In the genomic region with DNA sequence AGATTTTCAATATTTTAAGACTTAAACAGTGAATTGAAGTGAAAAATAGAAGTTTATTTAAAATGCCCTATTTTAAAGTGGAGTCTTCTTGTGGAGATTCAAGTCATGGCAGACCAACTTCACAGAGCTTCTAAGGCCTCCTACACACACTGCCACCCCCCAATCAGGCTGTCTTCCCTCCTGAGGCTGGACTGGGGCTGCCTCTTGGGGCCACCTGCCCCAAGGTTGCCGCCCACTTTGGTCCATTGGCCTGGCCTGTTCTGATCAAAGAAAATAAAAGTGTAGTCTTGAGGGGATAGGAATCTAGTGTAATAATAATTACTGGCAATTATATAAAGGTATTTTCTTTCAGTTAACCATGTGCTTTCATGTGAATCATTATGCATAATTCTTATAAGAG, we compare ENCODE assay signal across 11 cellular contexts. TPM values are rescaled to one million over a fixed set of nuclear protein-coding genes. Genes with fewer than 3 reads are reported as not detected.
DNase-seq lines count a peak whose midpoint lies in the region; ATAC-seq and TF ChIP-seq lines count a peak whose summit lies in the region.
"Had no signal": no experiment of that assay in that cellular context is flagged by ENCODE, and none has a peak within 500 bp of the region (broad histone marks: within the 10 kb centered on the region; RNA-seq: fewer than 3 reads in every experiment).

No MANE protein-coding gene starts in this region.

- no peak overlapping the region for H3K27ac ChIP-seq in BLaER1
- H3K27ac ChIP-seq in duodenal mucosa (ENCODE audit: low read depth, low read length): no peak overlapping the region
- H3K27ac ChIP-seq in neural progenitor cell: no peak overlapping the region
- H3K27ac ChIP-seq in effector memory CD4-positive, alpha-beta T cell (ENCODE audit: insufficient read depth, low read length, poor library complexity, severe bottlenecking): no peak overlapping the region

- TF ChIP-seq POLR2A in GM18505 (IDR thresholded peaks at IDR 0.05; ENCODE audit: borderline replicate concordance, extremely low read depth, insufficient read depth, insufficient read length): no peak

- TF ChIP-seq CTCF in neural progenitor cell (IDR thresholded peaks at IDR 0.05): no peak

- H3F3A ChIP-seq in neural progenitor cell (ENCODE audit: low read depth): peaks cover 11% of the 10 kb centered on the region

- peaks cover 42% of the 10 kb centered on the region for H3K4me1 ChIP-seq in BLaER1
- H3K4me1 ChIP-seq in duodenal mucosa (ENCODE audit: control insufficient read depth in 1 of 2, insufficient read depth in 2 of 2, low read length in 2 of 2): peaks cover 20 to 26% of the 10 kb centered on the region in 2 donors
- peaks cover 25% of the 10 kb centered on the region for H3K4me1 ChIP-seq in neural progenitor cell
- H3K4me1 ChIP-seq in effector memory CD4-positive, alpha-beta T cell (ENCODE audit: control insufficient read depth, insufficient read depth, low read length, poor library complexity, severe bottlenecking): peaks cover 16% of the 10 kb centered on the region

- H3K27ac Mint-ChIP-seq in neural progenitor cell: no peak overlapping the region

- H3K27me3 ChIP-seq in BLaER1 (no peaks in the 10 kb centered on the region), duodenal mucosa (ENCODE audit: control insufficient read depth in 1 of 2, insufficient read depth in 2 of 2, low read length in 2 of 2) (no peaks in the 10 kb centered on the region), neural progenitor cell (no peaks in the 10 kb centered on the region)
- no peaks in the 10 kb centered on the region for H3K27me3 ChIP-seq in effector memory CD4-positive, alpha-beta T cell (replicated peaks; ENCODE audit: control insufficient read depth, insufficient read depth, low read length, poor library complexity, severe bottlenecking)
- H3K27me3 ChIP-seq: adrenal gland, gastroesophageal sphincter had no signal

- peaks cover 37% of the 10 kb centered on the region for H4K20me1 ChIP-seq in BLaER1
- peaks cover 24% of the 10 kb centered on the region for H4K20me1 ChIP-seq in neural progenitor cell (ENCODE audit: low read depth)

- peaks cover 20% of the 10 kb centered on the region for H3K36me3 ChIP-seq in BLaER1
- peaks cover 5 to 6% of the 10 kb centered on the region in 2 donors for H3K36me3 ChIP-seq in duodenal mucosa (ENCODE audit: control insufficient read depth in 1 of 2, insufficient read depth in 2 of 2, low read length in 2 of 2)
- peaks cover 4% of the 10 kb centered on the region for H3K36me3 ChIP-seq in neural progenitor cell
- H3K36me3 ChIP-seq in effector memory CD4-positive, alpha-beta T cell (ENCODE audit: control insufficient read depth, insufficient read depth, low read length): peaks cover 14% of the 10 kb centered on the region

- H3K9me3 ChIP-seq in BLaER1 (no peaks in the 10 kb centered on the region), duodenal mucosa (ENCODE audit: control insufficient read depth in 1 of 2, low read length in 2 of 2) (no peaks in the 10 kb centered on the region), neural progenitor cell (ENCODE audit: low read depth) (no peaks in the 10 kb centered on the region)
- H3K9me3 ChIP-seq in effector memory CD4-positive, alpha-beta T cell (ENCODE audit: control insufficient read depth, low read length): no peaks in the 10 kb centered on the region
- H3K9me3 ChIP-seq: adrenal gland, gastroesophageal sphincter had no signal

- H3K4me3 ChIP-seq in BLaER1 (peak overlapping the region; percentile 91), duodenal mucosa (ENCODE audit: low read depth in 1 of 2, low read length in 2 of 2) (peak overlapping the region; percentile 88), neural progenitor cell (peak overlapping the region; percentile 77)
- peak overlapping the region; percentile 89 for H3K4me3 ChIP-seq in Jurkat, Clone E6-1 (ENCODE audit: low read length)
- no peak overlapping the region for H3K4me3 ChIP-seq in effector memory CD4-positive, alpha-beta T cell (ENCODE audit: insufficient read depth, low read depth, low read length, poor library complexity, severe bottlenecking)

- H2AFZ ChIP-seq in neural progenitor cell (replicated peaks): no peak overlapping the region

- DNase-seq in Jurkat, Clone E6-1 (ENCODE audit: low read depth, low spot score): no peak
- DNase-seq in neural progenitor cell (ENCODE audit: low spot score): no peak
- no peak for DNase-seq in Ammon's horn (ENCODE audit: low spot score)
- DNase-seq in effector memory CD4-positive, alpha-beta T cell: no peak
- DNase-seq: NCI-H1092 had no signal

- H3K4me1 Mint-ChIP-seq in neural progenitor cell: peaks cover 17% of the 10 kb centered on the region

- H3K36me3 Mint-ChIP-seq in neural progenitor cell: peaks cover 3% of the 10 kb centered on the region

- H3K4me3 Mint-ChIP-seq in neural progenitor cell: no peak overlapping the region

- no peak for ATAC-seq in GM18505 (IDR thresholded peaks at IDR 0.05; ENCODE audit: unreplicated experiment)
- ATAC-seq in GM18907 (IDR thresholded peaks at IDR 0.05; ENCODE audit: unreplicated experiment): no peak
- ATAC-seq: gastroesophageal sphincter had no signal

- no peaks in the 10 kb centered on the region for H3K27me3 Mint-ChIP-seq in neural progenitor cell (ENCODE audit: insufficient read depth, low read depth)

- H3K9ac ChIP-seq in BLaER1 (peak overlapping the region; percentile 89), duodenal mucosa (ENCODE audit: low read depth in 1 of 2, low read length in 2 of 2) (peak overlapping the region in 1 of 2 donors; percentile 76), neural progenitor cell (peak overlapping the region; percentile 88)

- H3K79me2 ChIP-seq in neural progenitor cell (ENCODE audit: low read depth): peaks cover 83% of the 10 kb centered on the region

- peak overlapping the region; percentile 77 for H3K4me2 ChIP-seq in BLaER1
- H3K4me2 ChIP-seq in neural progenitor cell: peak overlapping the region; percentile 99

- H3K9me3 Mint-ChIP-seq in neural progenitor cell: no peaks in the 10 kb centered on the region

RNA-seq across cellular contexts. Expression of a gene that starts 1.3 kb away (rescaled TPM):
- 19.3 TPM for polyA plus RNA-seq in Jurkat, Clone E6-1 (2012; ENCODE audit: insufficient read depth, insufficient read length)
- 56.6 and 85.4 TPM in 2 replicates for total RNA-seq in neural progenitor cell (ENCODE audit: low replicate concordance)

RNA-seq across cellular contexts. Expression of a gene that starts 1.4 kb away (rescaled TPM):
- 54.2 TPM for polyA plus RNA-seq in Jurkat, Clone E6-1 (2012; ENCODE audit: insufficient read depth, insufficient read length)
- 43.9 and 50.4 TPM in 2 replicates for total RNA-seq in neural progenitor cell (ENCODE audit: low replicate concordance)

RNA-seq across cellular contexts. Expression of a gene that starts 23.2 kb away (rescaled TPM):
- polyA plus RNA-seq in Jurkat, Clone E6-1 (2012; ENCODE audit: insufficient read depth, insufficient read length): not detected
- 0.31 and 4.0 TPM in 2 replicates for total RNA-seq in neural progenitor cell (ENCODE audit: low replicate concordance)
